8 cellular contexts compared by ENCODE assay signal in genomic region chr17:41689497-41690299, GRCh38. TPM values are rescaled to one million over a fixed set of nuclear protein-coding genes. Genes with fewer than 3 reads are reported as not detected.
A peak's percentile ranks its signal among the peaks of the same experiment; 100 is the strongest.
DNase-seq lines count a peak whose midpoint lies in the region; ATAC-seq lines count a peak whose summit lies in the region.

No MANE protein-coding gene starts in this region.

- peaks cover 36% of the 10 kb centered on the region for H3K4me1 Mint-ChIP-seq in activated CD4-positive, alpha-beta T cell treated with anti-CD3 and anti-CD28 coated beads, Interleukin-2, amount 10 ng/mL, durations not matched to agents 7 days and 5 days
- H3K4me1 Mint-ChIP-seq in naive thymus-derived CD8-positive, alpha-beta T cell: peaks cover 26 to 49% (median 45%) of the 10 kb centered on the region in 4 donors

- no peaks in the 10 kb centered on the region for H3K9me3 ChIP-seq in endocrine pancreas (ENCODE audit: control insufficient read depth, low read length)

- no peaks in the 10 kb centered on the region for H3K9me3 Mint-ChIP-seq in activated CD4-positive, alpha-beta T cell treated with anti-CD3 and anti-CD28 coated beads, Interleukin-2, amount 10 ng/mL, durations not matched to agents 7 days and 5 days
- peaks cover 0 to 2% (median 0%) of the 10 kb centered on the region in 9 donors for H3K9me3 Mint-ChIP-seq in naive thymus-derived CD8-positive, alpha-beta T cell

- H3K27ac ChIP-seq in urinary bladder (ENCODE audit: low read depth): peak overlapping the region; percentile 70

- no peaks in the 10 kb centered on the region for H3K27me3 Mint-ChIP-seq in activated CD4-positive, alpha-beta T cell treated with anti-CD3 and anti-CD28 coated beads, Interleukin-2, amount 10 ng/mL, durations not matched to agents 7 days and 5 days
- H3K27me3 Mint-ChIP-seq in naive thymus-derived CD8-positive, alpha-beta T cell: no peaks in the 10 kb centered on the region

- 3% methylated on average over 27 of the region's 27 CpGs for WGBS in urinary bladder

- H3K4me3 ChIP-seq in endocrine pancreas (ENCODE audit: control insufficient read depth, insufficient read depth, low read length) (peak overlapping the region; percentile 96), urinary bladder (ENCODE audit: low read depth, low read length) (peak overlapping the region; percentile 46)

- CTCF ChIA-PET in activated CD4-positive, alpha-beta T cell treated with anti-CD3 and anti-CD28 coated beads, Interleukin-2, amount 10 ng/mL, durations not matched to agents 7 days and 5 days (lab: Charles Lee): interaction anchor here (0.8 to 5.1 kb wide), 10 partner anchors 10 to 141 kb away, joined by 3 to 56 read pairs (median 6); partner anchors contain the start of gene P3H4

- H3K9ac ChIP-seq in endocrine pancreas (ENCODE audit: control insufficient read depth, insufficient read depth, low read length): peak overlapping the region; percentile 86

- peaks cover 11% of the 10 kb centered on the region for H3K4me1 ChIP-seq in endocrine pancreas (ENCODE audit: control insufficient read depth, insufficient read depth, low read length)
- no peaks in the 10 kb centered on the region for H3K4me1 ChIP-seq in urinary bladder (ENCODE audit: insufficient read depth)

- H3K36me3 Mint-ChIP-seq in activated CD4-positive, alpha-beta T cell treated with anti-CD3 and anti-CD28 coated beads, Interleukin-2, amount 10 ng/mL, durations not matched to agents 7 days and 5 days (ENCODE audit: low read depth): peaks cover 55% of the 10 kb centered on the region
- peaks cover 11 to 61% (median 29%) of the 10 kb centered on the region in 3 donors for H3K36me3 Mint-ChIP-seq in naive thymus-derived CD8-positive, alpha-beta T cell

- no peaks in the 10 kb centered on the region for H3K27me3 ChIP-seq in endocrine pancreas (ENCODE audit: control insufficient read depth, insufficient read depth, low read length)

- POLR2A ChIA-PET in activated CD4-positive, alpha-beta T cell treated with anti-CD3 and anti-CD28 coated beads, Interleukin-2, amount 10 ng/mL, durations not matched to agents 7 days and 5 days (lab: Charles Lee): interaction anchor here (0.6 to 4.7 kb wide), 10 partner anchors 10 to 1575 kb away, joined by 3 to 86 read pairs (median 4); partner anchors contain the start of gene ODAD4
- POLR2A ChIA-PET in naive thymus-derived CD8-positive, alpha-beta T cell (lab: Charles Lee): interaction anchor here (0.6 to 5.9 kb wide), 45 partner anchors 11 to 1794 kb away, joined by 3 to 271 read pairs (median 5); partner anchors contain the start of genes CASC3, DHX8, DNAJC7 and JUP

- ATAC-seq in naive thymus-derived CD8-positive, alpha-beta T cell: no peak

- peak overlapping the region; percentile 88 for H3K4me3 Mint-ChIP-seq in activated CD4-positive, alpha-beta T cell treated with anti-CD3 and anti-CD28 coated beads, Interleukin-2, amount 10 ng/mL, durations not matched to agents 7 days and 5 days
- H3K4me3 Mint-ChIP-seq in naive thymus-derived CD8-positive, alpha-beta T cell: peak overlapping the region; percentile 90 to 99 (median 96)

- H3K36me3 ChIP-seq in endocrine pancreas (ENCODE audit: control insufficient read depth, insufficient read depth, low read length) (peaks cover 26% of the 10 kb centered on the region), urinary bladder (ENCODE audit: insufficient read depth) (peaks cover 15% of the 10 kb centered on the region)

- H3K27ac Mint-ChIP-seq in activated CD4-positive, alpha-beta T cell treated with anti-CD3 and anti-CD28 coated beads, Interleukin-2, amount 10 ng/mL, durations not matched to agents 7 days and 5 days: peak overlapping the region; percentile 100
- H3K27ac Mint-ChIP-seq in naive thymus-derived CD8-positive, alpha-beta T cell: peak overlapping the region; percentile 87 to 100 (median 99)

- peak; percentile 60 for DNase-seq in DMS53 (lab: John Stamatoyannopoulos, UW)
- DNase-seq in DMS53 treated with DMSO at 0.1 percent for 48 hours (lab: John Stamatoyannopoulos, UW; ENCODE audit: unreplicated experiment): no peak
- peak; percentile 54 for DNase-seq in MV-4-11 (lab: John Stamatoyannopoulos, UW)
- peak; percentile 80 for DNase-seq in activated CD4-positive, alpha-beta T cell treated with anti-CD3 and anti-CD28 coated beads, Interleukin-2, amount 10 ng/mL, durations not matched to agents 7 days and 5 days
- peak in 8 of 10 donors; percentile 43 to 76 (median 68) for DNase-seq in naive thymus-derived CD8-positive, alpha-beta T cell
- no peak for DNase-seq in occipital lobe (lab: John Stamatoyannopoulos, UW)

RNA-seq across cellular contexts. Expression of gene EIF1, which starts 1.0 kb away (rescaled TPM):
- 100 to 1,000 TPM; 605 to 645 TPM for total RNA-seq in activated CD4-positive, alpha-beta T cell treated with anti-CD3 and anti-CD28 coated beads, Interleukin-2, amount 10 ng/mL, durations not matched to agents 7 days and 5 days
- 1,000 to 10,000 TPM; 1,007 to 1,051 TPM for total RNA-seq in naive thymus-derived CD8-positive, alpha-beta T cell
- polyA plus RNA-seq in naive thymus-derived CD8-positive, alpha-beta T cell: 1,000 to 10,000 TPM; 1,100 to 1,335 (median 1,160) TPM
- total RNA-seq in urinary bladder (96.6 TPM), occipital lobe (95.5 TPM)
- 649 TPM for polyA plus RNA-seq in urinary bladder

RNA-seq across cellular contexts. Expression of gene GAST, which starts 22.4 kb away (rescaled TPM):
- not detected for total RNA-seq in activated CD4-positive, alpha-beta T cell treated with anti-CD3 and anti-CD28 coated beads, Interleukin-2, amount 10 ng/mL, durations not matched to agents 7 days and 5 days
- not detected for total RNA-seq in naive thymus-derived CD8-positive, alpha-beta T cell
- not detected for polyA plus RNA-seq in naive thymus-derived CD8-positive, alpha-beta T cell
- total RNA-seq in urinary bladder (not detected), occipital lobe (not detected)
- polyA plus RNA-seq in urinary bladder: not detected

RNA-seq across cellular contexts. Expression of gene HAP1, which starts 44.7 kb away (rescaled TPM):
- total RNA-seq in activated CD4-positive, alpha-beta T cell treated with anti-CD3 and anti-CD28 coated beads, Interleukin-2, amount 10 ng/mL, durations not matched to agents 7 days and 5 days: under 1 TPM; 0.25 to 0.31 TPM
- total RNA-seq in naive thymus-derived CD8-positive, alpha-beta T cell: under 1 TPM in 1 of 2 experiments, not detected in 1; 0.11 TPM
- not detected for polyA plus RNA-seq in naive thymus-derived CD8-positive, alpha-beta T cell
- total RNA-seq in urinary bladder (not detected), occipital lobe (0.16 TPM)
- 0.27 TPM for polyA plus RNA-seq in urinary bladder

Comparison
In these comparisons a context has a peak if more than half of its experiments do, and no peak if none do; other contexts are left out.
1. DNase-seq: peak in DMS53 (single experiment), MV-4-11 (single experiment), activated CD4-positive, alpha-beta T cell treated with anti-CD3 and anti-CD28 coated beads, Interleukin-2, amount 10 ng/mL, durations not matched to agents 7 days and 5 days (single experiment) and naive thymus-derived CD8-positive, alpha-beta T cell (8 of 10); none in DMS53 treated with DMSO at 0.1 percent for 48 hours (single experiment) and occipital lobe (single experiment).